Comparison of ENCODE assay signal across 8 cellular contexts in genomic region chr12:31659087-31659942, GRCh38.
DNase-seq lines count a peak whose midpoint lies in the region; ATAC-seq and TF ChIP-seq lines count a peak whose summit lies in the region.

Gene ETFBKMT, plus strand, starts transcription at chr12:31659688. Its CDS starts 2,266 bp downstream, at chr12:31661954.

- in situ Hi-C loops in GM18951 (cut with MboI; ENCODE audit: low sequenced_read_pairs, unreplicated experiment): loop anchor here (10.0 to 25.0 kb wide), 3 partner anchors 403 to 1085 kb away; no protein-coding TSS in a partner anchor

- DNase-seq in AG09319 (ENCODE audit: extremely low read depth, low read depth): peak; percentile 40
- DNase-seq in NCI-H345 (lab: John Stamatoyannopoulos, UW): peak; percentile 94
- peak; percentile 36 to 67 for DNase-seq in cerebellar nuclear complex (lab: John Stamatoyannopoulos, UW)
- DNase-seq in islet precursor cell: peak; percentile 99
- DNase-seq in stimulated activated CD4-positive, alpha-beta T cell treated with anti-CD3 and anti-CD28 coated beads, Interleukin-12 subunit alpha, Interleukin-12 subunit beta, amount 100 ng/mL, for 48 hours (ENCODE audit: low read depth in 2 of 3, low spot score in 1 of 3): peak; percentile 85 to 90 (median 88)

- peak; percentile 99 for ATAC-seq in HG03196 (IDR thresholded peaks at IDR 0.05; ENCODE audit: unreplicated experiment)
- ATAC-seq in activated CD4-positive, CD25-positive, alpha-beta regulatory T cell treated with anti-CD3 and anti-CD28 coated beads, Interleukin-2, amount 50 U/mL, for 24 hours: peak; percentile 99 to 100

- peak; percentile 35 for TF ChIP-seq CTCF in AG09319 (IDR thresholded peaks at IDR 0.05; ENCODE audit: low read depth, low read length)

- TF ChIP-seq POLR2A in GM18951 (IDR thresholded peaks at IDR 0.05; ENCODE audit: extremely low read depth, insufficient read depth, insufficient read length): peak; percentile 66

Comparison
In these comparisons a context has a peak if more than half of its experiments do, and no peak if none do; other contexts are left out.
1. Peak in every context shown above with its lines: DNase-seq and ATAC-seq.
2. DNase-seq: peak in every context shown above with its lines; median percentile 99 in islet precursor cell; 94 in NCI-H345; 88 in stimulated activated CD4-positive, alpha-beta T cell treated with anti-CD3 and anti-CD28 coated beads, Interleukin-12 subunit alpha, Interleukin-12 subunit beta, amount 100 ng/mL, for 48 hours; 52 in cerebellar nuclear complex; 40 in AG09319.